Comparison of ENCODE assay signal across 14 cellular contexts in genomic region chr15:25939122-25939521, GRCh38.
DNase-seq lines count a peak whose midpoint lies in the region; ATAC-seq lines count a peak whose summit lies in the region.
"Had no signal": no experiment of that assay in that cellular context is flagged by ENCODE, and none has a peak within 500 bp of the region (broad histone marks: within the 10 kb centered on the region; RNA-seq: fewer than 3 reads in every experiment).

No MANE protein-coding gene starts in this region.

- no peak overlapping the region for H3K4me2 ChIP-seq in GM23248 (ENCODE audit: unreplicated experiment)

- H4K20me1 ChIP-seq in GM23248 (ENCODE audit: insufficient read depth): no peaks in the 10 kb centered on the region

- H3K9ac ChIP-seq in GM23248: no peak overlapping the region
- H3K9ac ChIP-seq: parathyroid adenoma had no signal

- H2AFZ ChIP-seq in GM23248: no peak overlapping the region
- H2AFZ ChIP-seq: parathyroid adenoma had no signal

- DNase-seq in EH (ENCODE audit: low read depth): peak; percentile 36
- DNase-seq in NAMALWA (ENCODE audit: low spot score): peak; percentile 73
- no peak for DNase-seq in activated CD4-positive, alpha-beta T cell treated with anti-CD3 and anti-CD28 coated beads, Interleukin-2, amount 50 U/mL, for 4 hours
- no peak for DNase-seq in activated CD8-positive, alpha-beta memory T cell treated with anti-CD3 and anti-CD28 coated beads, Interleukin-2, amount 50 U/mL, for 48 hours
- no peak for DNase-seq in GM23248
- no peak for DNase-seq in HuH-7 (ENCODE audit: low spot score)
- DNase-seq: activated gamma-delta T cell, foreskin keratinocyte, left ventricle myocardium superior, NCI-H2107 had no signal

- peak; percentile 92 for ATAC-seq in GM19463 (IDR thresholded peaks at IDR 0.05; ENCODE audit: unreplicated experiment)
- peak; percentile 90 for ATAC-seq in HG02938 (IDR thresholded peaks at IDR 0.05; ENCODE audit: unreplicated experiment)
- ATAC-seq: foreskin keratinocyte, K562, left ventricle myocardium superior had no signal

- in situ Hi-C loops in GM23248 (cut with MboI): loop anchor here (25.0 kb wide), 1 partner anchor 427 kb away; no protein-coding TSS in a partner anchor

- no peaks in the 10 kb centered on the region for H3F3A ChIP-seq in GM23248 (ENCODE audit: insufficient read depth)

- no peaks in the 10 kb centered on the region for H3K9me2 ChIP-seq in GM23248 (ENCODE audit: insufficient read depth)

- no peaks in the 10 kb centered on the region for H3K9me3 ChIP-seq in GM23248 (ENCODE audit: low read depth)

- H3K36me3 ChIP-seq in GM23248 (ENCODE audit: low read depth): no peaks in the 10 kb centered on the region

- H3K27me3 ChIP-seq in GM23248 (replicated peaks; ENCODE audit: insufficient read depth): no peaks in the 10 kb centered on the region
- H3K27me3 ChIP-seq: foreskin keratinocyte had no signal

- H3K4me1 ChIP-seq in GM23248 (ENCODE audit: insufficient read depth): 0 out of 2 replicates have a peak, but pooled peaks cover 5% of the 10 kb centered on the region
- H3K4me1 ChIP-seq: foreskin keratinocyte, parathyroid adenoma had no signal

- no peaks in the 10 kb centered on the region for H3K79me2 ChIP-seq in GM23248 (ENCODE audit: insufficient read depth)
- H3K79me2 ChIP-seq: parathyroid adenoma had no signal

- WGBS in GM23248 (ENCODE audit: low coverage in 1 of 2, low lambda C conversion rate in 2 of 2, missing lambda C conversion rate in 2 of 2), 2 experiments: 46 to 53% methylated on average over 4 of the region's 4 CpGs

- H3K27ac ChIP-seq in GM23248: no peak overlapping the region
- H3K27ac ChIP-seq: foreskin keratinocyte, parathyroid adenoma had no signal

- no peak overlapping the region for H3K4me3 ChIP-seq in GM23248
- H3K4me3 ChIP-seq: K562 had no signal

Comparison
In these comparisons a context has a peak if more than half of its experiments do, and no peak if none do; other contexts are left out.
1. DNase-seq: peak in EH (single experiment) and NAMALWA (single experiment); none in activated CD4-positive, alpha-beta T cell treated with anti-CD3 and anti-CD28 coated beads, Interleukin-2, amount 50 U/mL, for 4 hours (0 of 2), activated CD8-positive, alpha-beta memory T cell treated with anti-CD3 and anti-CD28 coated beads, Interleukin-2, amount 50 U/mL, for 48 hours (single experiment), GM23248 (single experiment) and HuH-7 (single experiment).